In the genomic region with DNA sequence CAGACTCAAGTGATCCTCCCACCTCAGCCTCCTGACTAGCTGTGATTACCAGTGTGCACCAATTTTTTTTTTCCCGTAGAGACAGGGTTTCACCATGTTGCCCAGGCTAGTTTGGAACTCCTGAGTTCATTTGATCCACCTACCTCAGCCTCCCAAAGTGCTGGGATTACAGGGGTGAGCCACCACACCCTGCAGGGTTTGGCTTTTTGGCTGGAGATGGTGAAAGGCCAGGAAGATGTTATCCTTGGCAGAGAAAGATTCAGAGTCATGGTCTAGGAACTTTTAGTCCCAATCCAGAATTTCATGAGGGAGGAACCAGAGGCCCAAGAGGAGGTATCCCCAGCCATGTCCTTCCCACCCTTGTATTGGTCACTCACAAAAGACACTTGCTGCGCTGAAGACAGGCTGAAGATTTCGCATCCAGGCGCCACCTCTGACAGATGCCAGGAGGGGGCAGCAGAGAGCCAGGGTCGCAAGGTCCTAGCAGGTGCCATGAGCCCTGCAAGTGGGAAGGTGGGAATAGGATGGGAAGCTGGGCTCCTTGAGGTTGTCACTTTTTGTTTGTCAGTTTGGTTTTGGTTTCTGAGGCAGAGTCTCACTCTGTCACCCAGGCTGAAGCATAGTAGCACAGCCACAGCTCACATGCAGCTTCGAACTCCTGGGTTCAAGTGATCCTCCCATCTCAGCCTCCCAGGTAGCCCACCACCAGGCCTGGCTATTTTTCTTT, we compare ENCODE assay signal across 8 cellular contexts. TPM values are rescaled to one million over a fixed set of nuclear protein-coding genes. Genes with fewer than 3 reads are reported as not detected.
DNase-seq lines count a peak whose midpoint lies in the region; ATAC-seq, FAIRE-seq and TF ChIP-seq lines count a peak whose summit lies in the region.
"Not testable (repeated sequence)": the region's sequence is repeated elsewhere in the genome, so short reads cannot be mapped to it uniquely, and the experiment has no call there.

No MANE protein-coding gene starts in this region.

- H3K4me1 ChIP-seq in K562 (replicated peaks in 1 of 2; ENCODE audit: control insufficient read depth in 2 of 2, insufficient read depth in 2 of 2, low read length in 2 of 2); testis: not testable (repeated sequence)

- 23% methylated on average over 5 of the region's 6 CpGs for WGBS in K562 (ENCODE audit: insufficient coverage, low coverage, missing lambda C conversion rate)
- 33 to 47% methylated on average over 5 of the region's 6 CpGs for WGBS in testis, 2 donors

- ATAC-seq in activated CD4-positive, CD25-positive, alpha-beta regulatory T cell treated with anti-CD3 and anti-CD28 coated beads, Interleukin-2, amount 50 U/mL, for 24 hours = peak; percentile 65 to 85
- ATAC-seq in K562 = peak; percentile 96
- peak; percentile 95 for ATAC-seq in left ventricle myocardium superior

- in situ Hi-C loops in K562 (cut with MboI) = not testable (repeated sequence)

- TF ChIP-seq POLR2A in K562 (conservative IDR thresholded peaks at IDR 0.05); testis (IDR thresholded peaks at IDR 0.05): not testable (repeated sequence)

- not testable (repeated sequence) for TF ChIP-seq EP300 in K562 (IDR thresholded peaks at IDR 0.05; ENCODE audit: low read length)

- POLR2A ChIA-PET in K562 (lab: Yijun Ruan, JAX) = interaction anchor here (0.6 kb wide), 1 partner anchor 13 kb away, joined by 3 read pairs; a partner anchor contains a TSS

- H3K9ac ChIP-seq in K562 (ENCODE audit: insufficient read depth in 1 of 2, low read depth in 2 of 2, low read length in 2 of 2) = not testable (repeated sequence)

- TF ChIP-seq CTCF in K562 (IDR thresholded peaks at IDR 0.05 in 2 of 3, conservative IDR thresholded peaks at IDR 0.05 in 1 of 3; ENCODE audit: insufficient read depth in 2 of 3, low read depth in 1 of 3, low read length in 3 of 3) (peak; percentile 91 to 98 (median 95)), testis (IDR thresholded peaks at IDR 0.05) (peak; percentile 85 to 86 (median 85))

- H3K4me2 ChIP-seq in K562 (ENCODE audit: insufficient read depth, low read length) = not testable (repeated sequence)

- not testable (repeated sequence) for H2AFZ ChIP-seq in K562 (ENCODE audit: low read depth, low read length)

- intact Hi-C loops in K562 (cut with micrococcal nuclease) = loop anchor here (2.0 kb wide), 1 partner anchor 196 kb away; no protein-coding TSS in a partner anchor
- intact Hi-C loops in left ventricle myocardium superior (cut with micrococcal nuclease); testis (cut with DNase I; ENCODE audit: low total_unique reads): not testable (repeated sequence)
- intact Hi-C loops in posterior vena cava (cut with DNase I) = loop anchor here in 1 of 2 donors (5.0 kb wide), 1 partner anchor 200 kb away; no protein-coding TSS in a partner anchor

- not testable (repeated sequence) for H3K4me3 ChIP-seq in K562, testis

- not testable (repeated sequence) for BruUV-seq in K562 (replicated peaks; lab: Mats Ljungman, UMichigan)

- H3K9me1 ChIP-seq in K562 (ENCODE audit: control insufficient read depth, insufficient read depth, low read length) = not testable (repeated sequence)

- not testable (repeated sequence) for H3K79me2 ChIP-seq in K562 (ENCODE audit: control insufficient read depth, insufficient read depth, low read length)

- peak; percentile 86 to 93 for TF ChIP-seq RAD21 in K562 (CRISPR knock-in tag; conservative IDR thresholded peaks at IDR 0.05 in 1 of 2, IDR thresholded peaks at IDR 0.05 in 1 of 2)

- H3K27ac ChIP-seq in K562 (ENCODE audit: extremely low read depth, low read depth, low read length); testis: not testable (repeated sequence)

- not testable (repeated sequence) for H3K36me3 ChIP-seq in K562 (ENCODE audit: control insufficient read depth, insufficient read depth, low read length); testis (ENCODE audit: low read depth, missing control alignments)

- CTCF ChIA-PET in K562 (lab: Yijun Ruan, JAX; ENCODE audit: low intra/inter-chr PET ratio) = interaction anchor here (0.5 to 1.1 kb wide), 4 partner anchors 142 to 211 kb away, joined by 3 to 8 read pairs (median 4); no protein-coding TSS in a partner anchor

- not testable (repeated sequence) for H3K9me3 ChIP-seq in K562 (replicated peaks; ENCODE audit: control insufficient read depth, insufficient read depth, low read depth, low read length); testis

- DNase-seq in ELR (ENCODE audit: low read depth) (peak; percentile 77), HTR-8/SVneo (ENCODE audit: insufficient read length, low spot score) (peak; percentile 89), NCI-H748 (lab: John Stamatoyannopoulos, UW; ENCODE audit: unreplicated experiment) (peak; percentile 82), K562 (ENCODE audit: extremely low read depth in 1 of 4, low spot score in 3 of 4) (peak; percentile 72 to 87 (median 83)), left ventricle myocardium superior (peak; percentile 88), posterior vena cava (ENCODE audit: low spot score) (peak; percentile 94), testis (peak; percentile 89)

- not testable (repeated sequence) for H3K27me3 ChIP-seq in K562 (ENCODE audit: control insufficient read depth in 2 of 2, insufficient read depth in 2 of 2, low read length in 2 of 2); testis

- FAIRE-seq in HTR-8/SVneo (lab: Jason Lieb, UNC) = peak; percentile 80
- peak; percentile 93 for FAIRE-seq in K562 (lab: Jason Lieb, UNC)

- not testable (repeated sequence) for H4K20me1 ChIP-seq in K562 (replicated peaks; ENCODE audit: control insufficient read depth, insufficient read depth, low read length)

RNA-seq across cellular contexts. Expression of a gene that starts 13.5 kb away (rescaled TPM):
- 5.9 and 12.0 TPM in 2 replicates for total RNA-seq in K562 (2011; cell fraction: chromatin; rRNA removed; ENCODE audit: low replicate concordance)
- 13.7 and 14.1 TPM in 2 replicates for total RNA-seq in K562 (2011; cell fraction: nucleolus; rRNA removed)
- 10.3 and 11.0 TPM in 2 replicates for total RNA-seq in K562 (2011; cell fraction: nucleoplasm; rRNA removed)
- total RNA-seq in K562 (2014; rRNA removed) = 40.8 and 50.9 TPM in 2 replicates
- 9.1 and 9.8 TPM in 2 replicates for total RNA-seq in K562 (2014; rRNA removed; fragmentation: Illumina TruSeq; extraction: Trizol)
- total RNA-seq in K562 (2015; rRNA removed; fragmentation: Illumina TruSeq; extraction: Trizol) = 19.6 and 20.3 TPM in 2 replicates
- total RNA-seq in K562 (2021) = 35.3 and 35.4 TPM in 2 replicates
- polyA plus RNA-seq in K562 (2011; rRNA removed) = 20.2 and 22.1 TPM in 2 replicates
- 28.9 and 54.5 TPM in 2 replicates for polyA plus RNA-seq in K562 (2011; cell fraction: cytosol; rRNA removed)
- polyA plus RNA-seq in K562 (2011; cell fraction: nucleus; rRNA removed) = 13.7 and 18.7 TPM in 2 replicates
- 22.4 and 26.1 TPM in 2 replicates for polyA plus RNA-seq in K562 (2012)
- polyA plus RNA-seq in K562 (2014; fragmentation: Illumina TruSeq; extraction: Trizol) = 21.2 and 23.5 TPM in 2 replicates
- 1 to 10 TPM; 1.2 to 2.0 TPM for polyA plus RNA-seq in K562 (2014; fragmentation: Nextera tagmentation; extraction: Ambion mirVana)
- 30.7 and 32.9 TPM in 2 replicates for polyA plus RNA-seq in K562 (2014; rRNA removed)
- polyA minus RNA-seq in K562 (2011; rRNA and poly(A)+ RNA removed) = 8.0 and 13.9 TPM in 2 replicates
- 15.7 and 15.9 TPM in 2 replicates for polyA minus RNA-seq in K562 (2011; cell fraction: cytosol; rRNA and poly(A)+ RNA removed)
- polyA minus RNA-seq in K562 (2011; cell fraction: nucleus; rRNA and poly(A)+ RNA removed) = 3.5 and 4.8 TPM in 2 replicates
- 226 TPM for total RNA-seq in left ventricle myocardium superior
- 10 to 100 TPM; 40.1 to 44.7 TPM for total RNA-seq in posterior vena cava
- total RNA-seq in testis = 100 to 1,000 TPM in 1 of 2 donors, 10 to 100 TPM in 1; 96.8 to 135 TPM
- polyA plus RNA-seq in testis (ENCODE audit: insufficient read depth, low read depth, low replicate concordance) = 28.0 TPM

RNA-seq across cellular contexts. Expression of a gene that starts 32.8 kb away (rescaled TPM):
- total RNA-seq in K562 (2011; cell fraction: chromatin; rRNA removed; ENCODE audit: low replicate concordance) = 24.3 and 29.1 TPM in 2 replicates
- 10.5 and 11.7 TPM in 2 replicates for total RNA-seq in K562 (2011; cell fraction: nucleolus; rRNA removed)
- total RNA-seq in K562 (2011; cell fraction: nucleoplasm; rRNA removed) = 19.6 and 24.3 TPM in 2 replicates
- total RNA-seq in K562 (2014; rRNA removed) = 2.9 and 4.4 TPM in 2 replicates
- 3.2 and 5.2 TPM in 2 replicates for total RNA-seq in K562 (2014; rRNA removed; fragmentation: Illumina TruSeq; extraction: Trizol)
- 5.8 and 6.8 TPM in 2 replicates for total RNA-seq in K562 (2015; rRNA removed; fragmentation: Illumina TruSeq; extraction: Trizol)
- 8.6 and 9.7 TPM in 2 replicates for total RNA-seq in K562 (2021)
- 9.6 and 15.6 TPM in 2 replicates for polyA plus RNA-seq in K562 (2011; rRNA removed)
- polyA plus RNA-seq in K562 (2011; cell fraction: cytosol; rRNA removed) = 10.8 and 12.4 TPM in 2 replicates
- polyA plus RNA-seq in K562 (2011; cell fraction: nucleus; rRNA removed) = 29.5 and 31.2 TPM in 2 replicates
- 7.4 and 9.3 TPM in 2 replicates for polyA plus RNA-seq in K562 (2012)
- polyA plus RNA-seq in K562 (2014; fragmentation: Illumina TruSeq; extraction: Trizol) = 7.3 and 8.2 TPM in 2 replicates
- under 1 TPM; 0.27 to 0.41 TPM for polyA plus RNA-seq in K562 (2014; fragmentation: Nextera tagmentation; extraction: Ambion mirVana)
- 7.8 and 8.8 TPM in 2 replicates for polyA plus RNA-seq in K562 (2014; rRNA removed)
- 10.6 and 12.2 TPM in 2 replicates for polyA minus RNA-seq in K562 (2011; rRNA and poly(A)+ RNA removed)
- 7.3 and 11.4 TPM in 2 replicates for polyA minus RNA-seq in K562 (2011; cell fraction: cytosol; rRNA and poly(A)+ RNA removed)
- polyA minus RNA-seq in K562 (2011; cell fraction: nucleus; rRNA and poly(A)+ RNA removed) = 3.8 and 7.2 TPM in 2 replicates
- 10.2 TPM for total RNA-seq in left ventricle myocardium superior
- 10 to 100 TPM; 11.0 to 12.0 TPM for total RNA-seq in posterior vena cava
- 10 to 100 TPM; 33.1 to 39.2 TPM for total RNA-seq in testis
- polyA plus RNA-seq in testis (ENCODE audit: insufficient read depth, low read depth, low replicate concordance) = 25.2 TPM

RNA-seq across cellular contexts. Expression of a gene that starts 55.8 kb away (rescaled TPM):
- 73.0 and 79.2 TPM in 2 replicates for total RNA-seq in K562 (2011; cell fraction: chromatin; rRNA removed; ENCODE audit: low replicate concordance)
- 48.6 and 56.5 TPM in 2 replicates for total RNA-seq in K562 (2011; cell fraction: nucleolus; rRNA removed)
- total RNA-seq in K562 (2011; cell fraction: nucleoplasm; rRNA removed) = 61.2 and 70.1 TPM in 2 replicates
- total RNA-seq in K562 (2014; rRNA removed) = 41.6 and 48.0 TPM in 2 replicates
- 62.9 and 66.0 TPM in 2 replicates for total RNA-seq in K562 (2014; rRNA removed; fragmentation: Illumina TruSeq; extraction: Trizol)
- total RNA-seq in K562 (2015; rRNA removed; fragmentation: Illumina TruSeq; extraction: Trizol) = 53.9 and 58.3 TPM in 2 replicates
- 51.6 and 53.5 TPM in 2 replicates for total RNA-seq in K562 (2021)
- 51.9 and 54.5 TPM in 2 replicates for polyA plus RNA-seq in K562 (2011; rRNA removed)
- polyA plus RNA-seq in K562 (2011; cell fraction: cytosol; rRNA removed) = 49.2 and 58.8 TPM in 2 replicates
- polyA plus RNA-seq in K562 (2011; cell fraction: nucleus; rRNA removed) = 94.2 and 97.9 TPM in 2 replicates
- 32.9 and 55.8 TPM in 2 replicates for polyA plus RNA-seq in K562 (2012)
- polyA plus RNA-seq in K562 (2014; fragmentation: Illumina TruSeq; extraction: Trizol) = 67.1 and 69.4 TPM in 2 replicates
- polyA plus RNA-seq in K562 (2014; fragmentation: Nextera tagmentation; extraction: Ambion mirVana) = 100 to 1,000 TPM; 116 to 127 TPM
- 46.4 and 50.5 TPM in 2 replicates for polyA plus RNA-seq in K562 (2014; rRNA removed)
- 60.7 and 69.9 TPM in 2 replicates for polyA minus RNA-seq in K562 (2011; rRNA and poly(A)+ RNA removed)
- 30.3 and 38.7 TPM in 2 replicates for polyA minus RNA-seq in K562 (2011; cell fraction: cytosol; rRNA and poly(A)+ RNA removed)
- 21.1 and 30.4 TPM in 2 replicates for polyA minus RNA-seq in K562 (2011; cell fraction: nucleus; rRNA and poly(A)+ RNA removed)
- 20.6 TPM for total RNA-seq in left ventricle myocardium superior
- total RNA-seq in posterior vena cava = 10 to 100 TPM; 15.9 to 19.8 TPM
- 10 to 100 TPM; 30.8 to 35.9 TPM for total RNA-seq in testis
- 36.6 TPM for polyA plus RNA-seq in testis (ENCODE audit: insufficient read depth, low read depth, low replicate concordance)
